Comparison of ENCODE assay signal across 8 cellular contexts in genomic region chr22:37623075-37624016, GRCh38. TPM values are rescaled to one million over a fixed set of nuclear protein-coding genes. Genes with fewer than 3 reads are reported as not detected.
A peak's percentile ranks its signal among the peaks of the same experiment; 100 is the strongest.
DNase-seq lines count a peak whose midpoint lies in the region; ATAC-seq and TF ChIP-seq lines count a peak whose summit lies in the region.

No MANE protein-coding gene starts in this region.

- peaks cover 12% of the 10 kb centered on the region for H3K36me3 Mint-ChIP-seq in T-cell

- H3K4me3 ChIP-seq in HL-60 (replicated peaks; ENCODE audit: insufficient read depth, low read length) (no peak overlapping the region), adrenal gland (no peak overlapping the region), right cardiac atrium (ENCODE audit: low read length) (no peak overlapping the region), spleen (no peak overlapping the region)

- H3K27me3 ChIP-seq in HL-60 (ENCODE audit: insufficient read depth, poor library complexity, severe bottlenecking) = no peaks in the 10 kb centered on the region
- no peaks in the 10 kb centered on the region for H3K27me3 ChIP-seq in adrenal gland
- H3K27me3 ChIP-seq in right cardiac atrium (ENCODE audit: control insufficient read depth, insufficient read depth) = no peaks in the 10 kb centered on the region
- H3K27me3 ChIP-seq in spleen (replicated peaks in 1 of 7) = no peaks in the 10 kb centered on the region

- POLR2A ChIA-PET in T-cell (lab: Charles Lee) = interaction anchor here in 1 of 2 donors (0.6 kb wide), 1 partner anchor 17 kb away, joined by 6 read pairs; no protein-coding TSS in a partner anchor

- no peaks in the 10 kb centered on the region for H3K9me3 ChIP-seq in adrenal gland (replicated peaks in 1 of 3)
- no peaks in the 10 kb centered on the region for H3K9me3 ChIP-seq in right cardiac atrium (ENCODE audit: control insufficient read depth, low read length)
- no peaks in the 10 kb centered on the region for H3K9me3 ChIP-seq in spleen

- no peak overlapping the region for H3K27ac ChIP-seq in HL-60 (replicated peaks)
- peak overlapping the region in 1 of 5 donors; percentile 21 for H3K27ac ChIP-seq in adrenal gland
- no peak overlapping the region for H3K27ac ChIP-seq in right cardiac atrium (ENCODE audit: low read length)
- peak overlapping the region; percentile 7 to 96 (median 44) for H3K27ac ChIP-seq in spleen

- H3K36me3 ChIP-seq in adrenal gland (replicated peaks in 1 of 2) (peaks cover 0 to 38% of the 10 kb centered on the region in 2 donors), spleen (peaks cover 0 to 87% (median 36%) of the 10 kb centered on the region in 6 donors)

- H3K27ac Mint-ChIP-seq in T-cell = peak overlapping the region; percentile 93 to 96

- peak overlapping the region in 1 of 3 donors; percentile 66 for H3K4me3 Mint-ChIP-seq in T-cell

- H3K4me1 ChIP-seq in adrenal gland (replicated peaks in 1 of 2) (peaks cover 0 to 19% of the 10 kb centered on the region in 2 donors), right cardiac atrium (ENCODE audit: control insufficient read depth, insufficient read depth, low read length) (no peaks in the 10 kb centered on the region), spleen (peaks cover 36 to 75% (median 50%) of the 10 kb centered on the region in 6 donors)

- ATAC-seq in T-cell (replicated peaks in 1 of 4) (peak; percentile 62 to 77 (median 66)), right cardiac atrium (peak; percentile 55 to 58), GM21515 (IDR thresholded peaks at IDR 0.05; ENCODE audit: unreplicated experiment) (no peak)

- WGBS in adrenal gland, 4 donors = 62 to 69% (median 63%) methylated on average over 13 to 22 of the region's 22 CpGs
- WGBS in right cardiac atrium = 59% methylated on average over 22 of the region's 22 CpGs
- WGBS in spleen, 5 donors = 50 to 66% (median 57%) methylated on average over 15 to 22 of the region's 22 CpGs

- CTCF ChIA-PET in T-cell (lab: Charles Lee) = interaction anchor here (0.6 to 1.6 kb wide), 4 partner anchors 10 to 74 kb away, joined by 3 to 5 read pairs (median 4); partner anchors contain the start of genes PDXP (in 1 of the 2) and TRIOBP (in 1 of the 2)

- H3K4me1 Mint-ChIP-seq in T-cell = peaks cover 45 to 51% (median 48%) of the 10 kb centered on the region in 3 donors

- H3K27me3 Mint-ChIP-seq in T-cell = no peaks in the 10 kb centered on the region

- TF ChIP-seq POLR2A in adrenal gland (IDR thresholded peaks at IDR 0.05) (no peak), spleen (IDR thresholded peaks at IDR 0.05) (no peak)

- H3K9me3 Mint-ChIP-seq in T-cell = no peaks in the 10 kb centered on the region

- peak; percentile 38 for TF ChIP-seq CTCF in HL-60 (IDR thresholded peaks at IDR 0.05; ENCODE audit: insufficient read depth, low read length)
- TF ChIP-seq CTCF in adrenal gland (IDR thresholded peaks at IDR 0.05) = peak; percentile 47 to 90 (median 66)
- TF ChIP-seq CTCF in spleen (IDR thresholded peaks at IDR 0.05 in 8 of 11, conservative IDR thresholded peaks at IDR 0.05 in 3 of 11) = peak; percentile 29 to 97 (median 92)

- intact Hi-C loops in adrenal gland (cut with DNase I) (loop anchor here (5.0 kb wide), 2 partner anchors 59 to 169 kb away; no protein-coding TSS in a partner anchor), right cardiac atrium (cut with DNase I) (loop anchor here in 1 of 4 donors (10.0 kb wide), 1 partner anchor 61 kb away; the partner anchor contains the start of gene NOL12), spleen (cut with DNase I; ENCODE audit: low total_unique reads) (loop anchor here (5.0 kb wide), 1 partner anchor 59 kb away; no protein-coding TSS in a partner anchor)

- DNase-seq in COLO829 (ENCODE audit: low spot score) (peak; percentile 60), HL-60 (ENCODE audit: low read depth in 1 of 2, low spot score in 1 of 2) (peak in 1 of 2 experiments; percentile 63), T-cell (peak; percentile 53 to 81 (median 74)), adrenal gland (peak in 6 of 7 donors; percentile 59 to 85 (median 70)), right cardiac atrium (peak; percentile 62 to 88 (median 88)), spleen (peak; percentile 93), ureter (ENCODE audit: low spot score) (no peak)

RNA-seq across cellular contexts. Expression of gene GGA1, which starts 14.7 kb away (rescaled TPM):
- 100 to 1,000 TPM in 2 of 5 donors, 10 to 100 TPM in 3; 83.8 to 105 (median 97.7) TPM for total RNA-seq in T-cell
- total RNA-seq in adrenal gland = 10 to 100 TPM; 30.6 to 93.3 (median 65.6) TPM
- polyA plus RNA-seq in adrenal gland = 100 to 1,000 TPM in 2 of 3 donors, 10 to 100 TPM in 1; 42.4 to 160 (median 107) TPM
- total RNA-seq in right cardiac atrium = 10 to 100 TPM; 23.3 to 29.0 (median 26.0) TPM
- 27.2 TPM for polyA plus RNA-seq in right cardiac atrium
- 100 to 1,000 TPM in 1 of 7 donors, 10 to 100 TPM in 6; 67.6 to 115 (median 82.6) TPM for total RNA-seq in spleen
- polyA plus RNA-seq in spleen = 100 to 1,000 TPM in 2 of 3 donors, 10 to 100 TPM in 1; 43.4 to 134 (median 121) TPM
- total RNA-seq in ureter = 68.9 TPM

RNA-seq across cellular contexts. Expression of gene SH3BP1, which starts 16.1 kb away (rescaled TPM):
- total RNA-seq in T-cell (100 to 1,000 TPM in 1 of 5 donors, 10 to 100 TPM in 4; 91.3 to 111 (median 93.6) TPM), adrenal gland (10 to 100 TPM in 5 of 8 donors, 1 to 10 TPM in 3; 8.1 to 18.7 (median 10.6) TPM), right cardiac atrium (1 to 10 TPM; 1.9 to 4.8 (median 3.1) TPM), spleen (10 to 100 TPM; 38.0 to 78.9 (median 61.2) TPM), ureter (56.2 TPM)
- polyA plus RNA-seq in adrenal gland (10 to 100 TPM in 1 of 3 donors, 1 to 10 TPM in 2; 2.4 to 27.3 (median 9.8) TPM), right cardiac atrium (1.4 TPM), spleen (10 to 100 TPM; 17.7 to 51.7 (median 35.2) TPM)

RNA-seq across cellular contexts. Expression of gene PDXP, which starts 35.2 kb away (rescaled TPM):
- total RNA-seq in T-cell = 10 to 100 TPM in 3 of 5 donors, 1 to 10 TPM in 2; 3.1 to 11.3 (median 10.7) TPM
- 10 to 100 TPM; 16.2 to 49.7 (median 20.9) TPM for total RNA-seq in adrenal gland
- 10 to 100 TPM in 2 of 3 donors, 1 to 10 TPM in 1; 10.0 to 41.9 (median 13.4) TPM for polyA plus RNA-seq in adrenal gland
- total RNA-seq in right cardiac atrium = 10 to 100 TPM; 18.6 to 21.7 (median 20.4) TPM
- polyA plus RNA-seq in right cardiac atrium = 21.0 TPM
- total RNA-seq in spleen = 10 to 100 TPM in 5 of 7 donors, 1 to 10 TPM in 2; 9.3 to 17.8 (median 11.2) TPM
- polyA plus RNA-seq in spleen = 10 to 100 TPM; 14.7 to 26.6 (median 15.4) TPM
- 5.2 TPM for total RNA-seq in ureter

RNA-seq across cellular contexts. Expression of gene LGALS2, which starts 43.5 kb away (rescaled TPM):
- total RNA-seq in T-cell (1 to 10 TPM in 1 of 5 donors, under 1 TPM in 1, not detected in 3; 0.63 to 1.4 TPM), adrenal gland (under 1 TPM in 1 of 8 donors, not detected in 7; 0.42 TPM), right cardiac atrium (under 1 TPM in 1 of 4 donors, not detected in 3; 0.44 TPM), spleen (10 to 100 TPM in 5 of 7 donors, 1 to 10 TPM in 1, not detected in 1; 3.9 to 22.8 (median 12.8) TPM), ureter (not detected)
- polyA plus RNA-seq in adrenal gland (1 to 10 TPM in 1 of 3 donors, under 1 TPM in 2; 0.42 to 1.4 (median 0.47) TPM), right cardiac atrium (not detected), spleen (10 to 100 TPM; 21.1 to 41.8 (median 25.5) TPM)

RNA-seq across cellular contexts. Expression of gene LGALS1, which starts 52.1 kb away (rescaled TPM):
- 100 to 1,000 TPM in 2 of 5 donors, 10 to 100 TPM in 3; 39.5 to 206 (median 99.2) TPM for total RNA-seq in T-cell
- total RNA-seq in adrenal gland = 1,000 to 10,000 TPM in 3 of 8 donors, 100 to 1,000 TPM in 5; 623 to 2,904 (median 918) TPM
- polyA plus RNA-seq in adrenal gland = 1,000 to 10,000 TPM in 2 of 3 donors, 100 to 1,000 TPM in 1; 588 to 4,628 (median 4,577) TPM
- 100 to 1,000 TPM; 438 to 693 (median 551) TPM for total RNA-seq in right cardiac atrium
- 1,338 TPM for polyA plus RNA-seq in right cardiac atrium
- 100 to 1,000 TPM; 158 to 544 (median 389) TPM for total RNA-seq in spleen
- 100 to 1,000 TPM; 371 to 519 (median 445) TPM for polyA plus RNA-seq in spleen
- total RNA-seq in ureter = 396 TPM

Comparison
In these comparisons a context has a peak if more than half of its experiments do, and no peak if none do; other contexts are left out.
1. H3K27ac ChIP-seq: peak in spleen (8 of 8); none in HL-60 (single experiment) and right cardiac atrium (single experiment).
2. CTCF ChIP-seq: peak in every context shown above with its lines; median percentile 92 in spleen; 66 in adrenal gland; 38 in HL-60.